In the genomic region with DNA sequence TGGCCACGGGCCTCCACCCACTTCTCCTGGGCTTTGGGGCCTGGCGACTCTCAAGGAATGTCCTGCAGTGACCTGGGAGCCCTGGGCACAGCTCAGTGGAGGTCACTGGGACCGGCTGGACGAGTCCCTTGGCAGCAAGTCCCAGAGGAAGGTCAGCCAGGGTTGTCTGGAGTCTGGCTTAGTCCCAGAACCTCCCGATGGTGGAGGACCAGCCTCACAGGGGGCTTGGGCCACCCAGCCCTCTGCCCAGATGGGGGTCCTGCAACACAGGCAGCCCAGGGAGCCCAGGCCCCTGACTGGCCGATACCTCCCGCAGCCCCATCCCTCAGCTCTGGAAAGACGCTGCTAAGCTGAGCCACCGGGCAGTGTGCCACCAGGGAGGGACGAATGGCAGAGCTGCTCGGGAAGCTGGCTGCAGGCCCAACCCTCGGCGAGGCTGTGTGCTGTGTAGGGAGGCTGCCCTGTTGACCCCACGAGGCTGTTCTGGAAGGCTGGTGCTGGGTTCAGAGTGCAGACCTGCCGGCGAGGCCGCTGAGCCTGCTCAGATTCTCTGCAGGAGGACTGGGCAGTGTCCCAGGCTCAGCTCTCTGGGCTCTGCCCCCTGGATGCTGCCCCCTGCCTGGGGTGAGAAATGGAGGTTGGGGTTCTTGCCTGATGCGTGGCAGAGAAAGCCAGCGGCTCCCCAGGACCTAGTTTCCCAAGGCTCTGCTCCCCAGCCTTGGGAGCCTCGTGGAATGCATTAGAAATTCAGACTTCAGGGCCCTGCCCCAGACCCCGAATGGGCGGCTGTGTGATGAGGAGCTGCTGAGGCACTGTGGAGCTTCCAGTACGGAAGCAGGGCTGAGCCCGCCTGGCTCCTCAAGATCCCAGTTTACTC, we compare ENCODE assay signal across 9 cellular contexts.
DNase-seq lines count a peak whose midpoint lies in the region; ATAC-seq and TF ChIP-seq lines count a peak whose summit lies in the region.
"Had no signal": no experiment of that assay in that cellular context is flagged by ENCODE, and none has a peak within 500 bp of the region (broad histone marks: within the 10 kb centered on the region; RNA-seq: fewer than 3 reads in every experiment).

No MANE protein-coding gene starts in this region.

- intact Hi-C loops in left cardiac atrium (cut with DNase I): no loop called here
- intact Hi-C loops in sciatic nerve (cut with DNase I): no loop called here

- peak; percentile 53; the same call in 1 of the 3 replicates for ATAC-seq in SK-N-SH treated with all-trans-retinoic acid at 6 μM for 48 hours
- ATAC-seq in left cardiac atrium: peak; percentile 92 to 95
- peak; percentile 71 for ATAC-seq in sciatic nerve
- no peak for ATAC-seq in GM18909 (IDR thresholded peaks at IDR 0.05; ENCODE audit: poor library complexity, unreplicated experiment)
- ATAC-seq in HG02678 (IDR thresholded peaks at IDR 0.05; ENCODE audit: unreplicated experiment): no peak

- peak; percentile 12 for DNase-seq in GM04503 (ENCODE audit: low read depth)
- DNase-seq in left cardiac atrium: peak; percentile 89
- peak; percentile 65 for DNase-seq in sciatic nerve (ENCODE audit: low spot score)
- DNase-seq in NCI-H1436 (lab: John Stamatoyannopoulos, UW): no peak
- no peak for DNase-seq in activated naive CD4-positive, alpha-beta T cell (lab: John Stamatoyannopoulos, UW)
- DNase-seq: naive B cell had no signal

TF ChIP-seq in SK-N-SH treated with all-trans-retinoic acid at 6 μM for 48 hours, 23 proteins besides CTCF, POLR2A, EP300 and RAD21:
- TF ChIP-seq CSDC2 (CRISPR knock-in tag; IDR thresholded peaks at IDR 0.05) (no peak), ZNF8 (CRISPR knock-in tag; IDR thresholded peaks at IDR 0.05) (no peak), ZNF70 (CRISPR knock-in tag; IDR thresholded peaks at IDR 0.05) (no peak), ESRRG (CRISPR knock-in tag; IDR thresholded peaks at IDR 0.05) (no peak), OSR1 (CRISPR knock-in tag; IDR thresholded peaks at IDR 0.05) (no peak), ZNF565 (CRISPR knock-in tag; conservative IDR thresholded peaks at IDR 0.05; ENCODE audit: low read depth) (no peak), ZC3H10 (CRISPR knock-in tag; IDR thresholded peaks at IDR 0.05) (no peak), ARNTL (CRISPR knock-in tag; IDR thresholded peaks at IDR 0.05; ENCODE audit: borderline replicate concordance, low read depth) (no peak), TCF4 (CRISPR knock-in tag; IDR thresholded peaks at IDR 0.05; ENCODE audit: borderline replicate concordance) (no peak)
- TF ChIP-seq, protein P1, sequence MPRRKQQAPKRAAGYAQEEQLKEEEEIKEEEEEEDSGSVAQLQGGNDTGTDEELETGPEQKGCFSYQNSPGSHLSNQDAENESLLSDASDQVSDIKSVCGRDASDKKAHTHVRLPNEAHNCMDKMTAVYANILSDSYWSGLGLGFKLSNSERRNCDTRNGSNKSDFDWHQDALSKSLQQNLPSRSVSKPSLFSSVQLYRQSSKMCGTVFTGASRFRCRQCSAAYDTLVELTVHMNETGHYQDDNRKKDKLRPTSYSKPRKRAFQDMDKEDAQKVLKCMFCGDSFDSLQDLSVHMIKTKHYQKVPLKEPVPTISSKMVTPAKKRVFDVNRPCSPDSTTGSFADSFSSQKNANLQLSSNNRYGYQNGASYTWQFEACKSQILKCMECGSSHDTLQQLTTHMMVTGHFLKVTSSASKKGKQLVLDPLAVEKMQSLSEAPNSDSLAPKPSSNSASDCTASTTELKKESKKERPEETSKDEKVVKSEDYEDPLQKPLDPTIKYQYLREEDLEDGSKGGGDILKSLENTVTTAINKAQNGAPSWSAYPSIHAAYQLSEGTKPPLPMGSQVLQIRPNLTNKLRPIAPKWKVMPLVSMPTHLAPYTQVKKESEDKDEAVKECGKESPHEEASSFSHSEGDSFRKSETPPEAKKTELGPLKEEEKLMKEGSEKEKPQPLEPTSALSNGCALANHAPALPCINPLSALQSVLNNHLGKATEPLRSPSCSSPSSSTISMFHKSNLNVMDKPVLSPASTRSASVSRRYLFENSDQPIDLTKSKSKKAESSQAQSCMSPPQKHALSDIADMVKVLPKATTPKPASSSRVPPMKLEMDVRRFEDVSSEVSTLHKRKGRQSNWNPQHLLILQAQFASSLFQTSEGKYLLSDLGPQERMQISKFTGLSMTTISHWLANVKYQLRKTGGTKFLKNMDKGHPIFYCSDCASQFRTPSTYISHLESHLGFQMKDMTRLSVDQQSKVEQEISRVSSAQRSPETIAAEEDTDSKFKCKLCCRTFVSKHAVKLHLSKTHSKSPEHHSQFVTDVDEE (CRISPR knock-in tag; IDR thresholded peaks at IDR 0.05): no peak
- TF ChIP-seq, protein P2, sequence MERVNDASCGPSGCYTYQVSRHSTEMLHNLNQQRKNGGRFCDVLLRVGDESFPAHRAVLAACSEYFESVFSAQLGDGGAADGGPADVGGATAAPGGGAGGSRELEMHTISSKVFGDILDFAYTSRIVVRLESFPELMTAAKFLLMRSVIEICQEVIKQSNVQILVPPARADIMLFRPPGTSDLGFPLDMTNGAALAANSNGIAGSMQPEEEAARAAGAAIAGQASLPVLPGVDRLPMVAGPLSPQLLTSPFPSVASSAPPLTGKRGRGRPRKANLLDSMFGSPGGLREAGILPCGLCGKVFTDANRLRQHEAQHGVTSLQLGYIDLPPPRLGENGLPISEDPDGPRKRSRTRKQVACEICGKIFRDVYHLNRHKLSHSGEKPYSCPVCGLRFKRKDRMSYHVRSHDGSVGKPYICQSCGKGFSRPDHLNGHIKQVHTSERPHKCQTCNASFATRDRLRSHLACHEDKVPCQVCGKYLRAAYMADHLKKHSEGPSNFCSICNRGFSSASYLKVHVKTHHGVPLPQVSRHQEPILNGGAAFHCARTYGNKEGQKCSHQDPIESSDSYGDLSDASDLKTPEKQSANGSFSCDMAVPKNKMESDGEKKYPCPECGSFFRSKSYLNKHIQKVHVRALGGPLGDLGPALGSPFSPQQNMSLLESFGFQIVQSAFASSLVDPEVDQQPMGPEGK (CRISPR knock-in tag; IDR thresholded peaks at IDR 0.05; ENCODE audit: borderline replicate concordance): no peak
- TF ChIP-seq, protein P3, sequence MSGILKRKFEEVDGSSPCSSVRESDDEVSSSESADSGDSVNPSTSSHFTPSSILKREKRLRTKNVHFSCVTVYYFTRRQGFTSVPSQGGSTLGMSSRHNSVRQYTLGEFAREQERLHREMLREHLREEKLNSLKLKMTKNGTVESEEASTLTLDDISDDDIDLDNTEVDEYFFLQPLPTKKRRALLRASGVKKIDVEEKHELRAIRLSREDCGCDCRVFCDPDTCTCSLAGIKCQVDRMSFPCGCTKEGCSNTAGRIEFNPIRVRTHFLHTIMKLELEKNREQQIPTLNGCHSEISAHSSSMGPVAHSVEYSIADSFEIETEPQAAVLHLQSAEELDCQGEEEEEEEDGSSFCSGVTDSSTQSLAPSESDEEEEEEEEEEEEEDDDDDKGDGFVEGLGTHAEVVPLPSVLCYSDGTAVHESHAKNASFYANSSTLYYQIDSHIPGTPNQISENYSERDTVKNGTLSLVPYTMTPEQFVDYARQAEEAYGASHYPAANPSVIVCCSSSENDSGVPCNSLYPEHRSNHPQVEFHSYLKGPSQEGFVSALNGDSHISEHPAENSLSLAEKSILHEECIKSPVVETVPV (CRISPR knock-in tag; IDR thresholded peaks at IDR 0.05): no peak
- TF ChIP-seq, protein P4, sequence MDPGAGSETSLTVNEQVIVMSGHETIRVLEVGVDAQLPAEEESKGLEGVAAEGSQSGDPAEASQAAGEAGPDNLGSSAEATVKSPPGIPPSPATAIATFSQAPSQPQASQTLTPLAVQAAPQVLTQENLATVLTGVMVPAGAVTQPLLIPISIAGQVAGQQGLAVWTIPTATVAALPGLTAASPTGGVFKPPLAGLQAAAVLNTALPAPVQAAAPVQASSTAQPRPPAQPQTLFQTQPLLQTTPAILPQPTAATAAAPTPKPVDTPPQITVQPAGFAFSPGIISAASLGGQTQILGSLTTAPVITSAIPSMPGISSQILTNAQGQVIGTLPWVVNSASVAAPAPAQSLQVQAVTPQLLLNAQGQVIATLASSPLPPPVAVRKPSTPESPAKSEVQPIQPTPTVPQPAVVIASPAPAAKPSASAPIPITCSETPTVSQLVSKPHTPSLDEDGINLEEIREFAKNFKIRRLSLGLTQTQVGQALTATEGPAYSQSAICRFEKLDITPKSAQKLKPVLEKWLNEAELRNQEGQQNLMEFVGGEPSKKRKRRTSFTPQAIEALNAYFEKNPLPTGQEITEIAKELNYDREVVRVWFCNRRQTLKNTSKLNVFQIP (CRISPR knock-in tag; IDR thresholded peaks at IDR 0.05; ENCODE audit: borderline replicate concordance, low read depth): no peak

Comparison
In these comparisons a context has a peak if more than half of its experiments do, and no peak if none do; other contexts are left out.
1. DNase-seq: peak in GM04503 (single experiment), left cardiac atrium (single experiment) and sciatic nerve (single experiment); none in NCI-H1436 (single experiment) and activated naive CD4-positive, alpha-beta T cell (0 of 4).
2. ATAC-seq: peak in SK-N-SH treated with all-trans-retinoic acid at 6 μM for 48 hours (single experiment), left cardiac atrium (2 of 2) and sciatic nerve (single experiment); none in GM18909 (single experiment) and HG02678 (single experiment).